ENCODE assay signal across 19 cellular contexts in genomic region chr17:7721612-7722011, GRCh38. TPM values are rescaled to one million over a fixed set of nuclear protein-coding genes. Genes with fewer than 3 reads are reported as not detected.
"Had no signal": no experiment of that assay in that cellular context is flagged by ENCODE, and none has a peak within 500 bp of the region (broad histone marks: within the 10 kb centered on the region; RNA-seq: fewer than 3 reads in every experiment).

No MANE protein-coding gene starts in this region.

- H3K36me3 ChIP-seq: sigmoid colon, spleen, tibial artery had no signal

- H3K9me3 ChIP-seq: psoas muscle, sigmoid colon, spleen, testis, tibial artery had no signal

- ATAC-seq: effector memory CD8-positive, alpha-beta T cell; natural killer cell treated with Interleukin-12 subunit alpha and Interleukin-12 subunit beta and Interleukin-15 and Interleukin-18, amount 100 ng/mL, for 72 hours; psoas muscle; right cardiac atrium; stimulated activated memory B cell treated with anti-CD40 and anti-IgM and Interleukin-4, amounts not matched to agents 10 μg/mL and 1 μg/mL and 100 μg/mL, for 72 hours; stimulated activated naive CD8-positive, alpha-beta T cell treated with anti-CD3 and anti-CD28 coated beads, Interleukin-15, Interleukin-2, amounts not matched to agents 100 U/mL and 50 U/mL, for 24 hours had no signal

- H3K27ac ChIP-seq: psoas muscle, sigmoid colon, skin epidermis, spleen, testis, tibial artery had no signal

- H3K4me3 ChIP-seq: lung, psoas muscle, sigmoid colon, skin epidermis, spleen, testis, tibial artery had no signal

- DNase-seq: cortex of kidney; effector memory CD8-positive, alpha-beta T cell; hypothalamus; immature natural killer cell; naive B cell; psoas muscle; right cardiac atrium; spleen; stimulated activated CD4-positive, alpha-beta T cell treated with anti-CD3 and anti-CD28 coated beads, Interleukin-4, amount 100 ng/mL, for 4 hours; stimulated activated naive CD8-positive, alpha-beta T cell treated with anti-CD3 and anti-CD28 coated beads, Interleukin-15, Interleukin-2, amounts not matched to agents 100 U/mL and 50 U/mL, for 24 hours; substantia nigra; testis; tibial artery had no signal

- H3K27me3 ChIP-seq: testis had no signal

RNA-seq across cellular contexts. Expression of gene EFNB3, which starts 16.6 kb away (rescaled TPM):
- total RNA-seq: mononuclear cell; natural killer cell treated with Interleukin-12 subunit alpha and Interleukin-12 subunit beta and Interleukin-15 and Interleukin-18, amount 100 ng/mL, for 72 hours had no signal
- polyA plus RNA-seq: immature natural killer cell had no signal
